23 cellular contexts compared by ENCODE assay signal in the genomic region with DNA sequence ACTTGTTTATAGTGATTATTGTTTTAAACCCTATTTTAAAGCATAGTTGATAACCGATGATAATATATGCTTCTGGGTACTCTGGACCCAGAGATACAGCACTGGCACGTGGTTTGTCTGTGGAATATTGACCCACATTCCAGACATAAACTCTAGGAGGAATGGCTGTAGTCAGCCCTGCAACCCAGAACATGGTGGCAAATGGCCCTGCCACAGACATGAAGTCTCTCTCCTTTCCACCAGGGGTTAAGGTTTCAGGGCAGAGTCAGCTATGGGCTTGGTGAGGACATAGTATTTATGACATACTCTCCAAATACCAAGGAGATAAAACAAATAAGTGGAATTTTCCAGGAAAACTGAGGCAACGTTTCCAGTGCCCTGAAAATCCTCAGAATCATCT.
"Had no signal": no experiment of that assay in that cellular context is flagged by ENCODE, and none has a peak within 500 bp of the region (broad histone marks: within the 10 kb centered on the region; RNA-seq: fewer than 3 reads in every experiment).

No MANE protein-coding gene starts in this region.

- H3K4me1 ChIP-seq: parathyroid adenoma had no signal

- H3K4me1 Mint-ChIP-seq: mesothelial cell of epicardium had no signal

- H3K79me2 ChIP-seq: parathyroid adenoma had no signal

- ATAC-seq: effector memory CD8-positive, alpha-beta T cell; foreskin keratinocyte; naive thymus-derived CD4-positive, alpha-beta T cell; psoas muscle had no signal

- H3K4me3 ChIP-seq: left ventricle myocardium inferior, psoas muscle, tibial nerve had no signal

- H3K9ac ChIP-seq: parathyroid adenoma had no signal

- DNase-seq: activated CD4-positive, alpha-beta T cell treated with anti-CD3 and anti-CD28 coated beads for 4 hours; activated CD4-positive, alpha-beta T cell treated with anti-CD3 and anti-CD28 coated beads, Interleukin-2, amount 50 U/mL, for 4 hours; activated CD8-positive, alpha-beta memory T cell treated with anti-CD3 and anti-CD28 coated beads for 24 hours; activated effector memory CD4-positive, alpha-beta T cell treated with Interleukin-2 at 50 U/mL for 16 hours; activated naive CD4-positive, alpha-beta T cell treated with Interleukin-2 at 50 U/mL for 16 hours; activated naive CD8-positive, alpha-beta T cell treated with anti-CD3 and anti-CD28 coated beads, Interleukin-2, amount 10 ng/mL, durations not matched to agents 7 days and 5 days; amniotic stem cell; brain microvascular endothelial cell; cortex of kidney; effector memory CD8-positive, alpha-beta T cell; foreskin keratinocyte; left ventricle myocardium inferior; mammary epithelial cell; naive thymus-derived CD4-positive, alpha-beta T cell; nucleus accumbens; psoas muscle; stimulated activated CD4-positive, alpha-beta T cell treated with anti-CD3 and anti-CD28 coated beads, Interleukin-2, amount 100 ng/mL, for 48 hours; stimulated activated naive CD4-positive, alpha-beta T cell treated with Interleukin-2 at 50 U/mL for 16 hours; T-helper 9 cell had no signal

- H3K27ac ChIP-seq: brain microvascular endothelial cell, foreskin keratinocyte, left ventricle myocardium inferior, parathyroid adenoma, tibial nerve, VCaP had no signal

- H3K9me3 Mint-ChIP-seq: activated naive CD8-positive, alpha-beta T cell treated with anti-CD3 and anti-CD28 coated beads, Interleukin-2, amount 10 ng/mL, durations not matched to agents 7 days and 5 days; effector memory CD8-positive, alpha-beta T cell had no signal

- H3K27ac Mint-ChIP-seq: activated naive CD8-positive, alpha-beta T cell treated with anti-CD3 and anti-CD28 coated beads, Interleukin-2, amount 10 ng/mL, durations not matched to agents 7 days and 5 days; effector memory CD8-positive, alpha-beta T cell; mesothelial cell of epicardium; naive thymus-derived CD4-positive, alpha-beta T cell had no signal

- H3K36me3 ChIP-seq: brain microvascular endothelial cell, left ventricle myocardium inferior, tibial nerve had no signal

- H3K4me3 Mint-ChIP-seq: activated naive CD8-positive, alpha-beta T cell treated with anti-CD3 and anti-CD28 coated beads, Interleukin-2, amount 10 ng/mL, durations not matched to agents 7 days and 5 days; effector memory CD8-positive, alpha-beta T cell; mesothelial cell of epicardium; naive thymus-derived CD4-positive, alpha-beta T cell had no signal

- H3K9me3 ChIP-seq: left ventricle myocardium inferior, psoas muscle, tibial nerve had no signal

- H3K36me3 Mint-ChIP-seq: activated naive CD8-positive, alpha-beta T cell treated with anti-CD3 and anti-CD28 coated beads, Interleukin-2, amount 10 ng/mL, durations not matched to agents 7 days and 5 days; mesothelial cell of epicardium; naive thymus-derived CD4-positive, alpha-beta T cell had no signal

- H3K27me3 ChIP-seq: brain microvascular endothelial cell, foreskin keratinocyte, tibial nerve had no signal

- H2AFZ ChIP-seq: parathyroid adenoma had no signal
